Comparison of ENCODE assay signal across 8 cellular contexts in genomic region chr3:185822221-185822956, GRCh38. TPM values are rescaled to one million over a fixed set of nuclear protein-coding genes. Genes with fewer than 3 reads are reported as not detected.
DNase-seq lines count a peak whose midpoint lies in the region; ATAC-seq and TF ChIP-seq lines count a peak whose summit lies in the region.

No MANE protein-coding gene starts in this region.

- ATAC-seq in WTC11 (no peak), HG02588 (IDR thresholded peaks at IDR 0.05; ENCODE audit: unreplicated experiment) (no peak)

- intact Hi-C loops in activated naive CD4-positive, alpha-beta T cell treated with anti-CD3 and anti-CD28 coated beads for 36 hours (cut with micrococcal nuclease) = loop anchor here (5.0 kb wide), 2 partner anchors 110 to 1005 kb away; no protein-coding TSS in a partner anchor

- TF ChIP-seq CTCF in WTC11 (IDR thresholded peaks at IDR 0.05) = no peak
- TF ChIP-seq CTCF in GM20000 (IDR thresholded peaks at IDR 0.05; ENCODE audit: extremely low read depth, missing control alignments) = no peak

- H3K9ac ChIP-seq in subcutaneous abdominal adipose tissue (ENCODE audit: low read length in 5 of 5) = peak overlapping the region in 3 of 5 donors; percentile 30 to 75 (median 74)

- no peaks in the 10 kb centered on the region for H3K9me3 ChIP-seq in subcutaneous abdominal adipose tissue (ENCODE audit: control insufficient read depth in 5 of 5, low read length in 5 of 5)

- peak overlapping the region; percentile 86 for H3K4me3 Mint-ChIP-seq in WTC11
- no peak overlapping the region for H3K4me3 Mint-ChIP-seq in activated naive CD4-positive, alpha-beta T cell treated with anti-CD3 and anti-CD28 coated beads for 36 hours

- H3K27me3 Mint-ChIP-seq in WTC11 (ENCODE audit: low read depth) = peaks cover 9% of the 10 kb centered on the region
- peaks cover 58% of the 10 kb centered on the region for H3K27me3 Mint-ChIP-seq in activated naive CD4-positive, alpha-beta T cell treated with anti-CD3 and anti-CD28 coated beads for 36 hours (ENCODE audit: low read depth)

- peaks cover 0 to 30% (median 20%) of the 10 kb centered on the region in 5 donors for H3K4me1 ChIP-seq in subcutaneous abdominal adipose tissue (ENCODE audit: control insufficient read depth in 5 of 5, insufficient read depth in 5 of 5, low read length in 5 of 5)

- peaks cover 0 to 18% (median 2%) of the 10 kb centered on the region in 5 donors for H3K27me3 ChIP-seq in subcutaneous abdominal adipose tissue (ENCODE audit: control insufficient read depth in 5 of 5, insufficient read depth in 4 of 5, low read length in 5 of 5)

- DNase-seq in NCI-H82 (lab: John Stamatoyannopoulos, UW) (peak; percentile 44), NCI-H82 treated with DMSO at 0.1 percent for 48 hours (lab: John Stamatoyannopoulos, UW; ENCODE audit: unreplicated experiment) (no peak), WTC11 (ENCODE audit: low spot score) (no peak), GM20000 (ENCODE audit: low spot score) (no peak)
- DNase-seq in activated naive CD4-positive, alpha-beta T cell treated with anti-CD3 and anti-CD28 coated beads for 36 hours = no peak

- peaks cover 9% of the 10 kb centered on the region for H3K36me3 Mint-ChIP-seq in WTC11
- H3K36me3 Mint-ChIP-seq in activated naive CD4-positive, alpha-beta T cell treated with anti-CD3 and anti-CD28 coated beads for 36 hours (ENCODE audit: low read depth) = no peaks in the 10 kb centered on the region

- POLR2A ChIA-PET in WTC11 (lab: Charles Lee) = interaction anchor here (0.6 to 1.5 kb wide), 6 partner anchors 9 to 704 kb away, joined by 3 to 13 read pairs (median 4); partner anchors contain the start of gene TRA2B

- H3K9me3 Mint-ChIP-seq in WTC11 = peaks cover 7% of the 10 kb centered on the region
- no peaks in the 10 kb centered on the region for H3K9me3 Mint-ChIP-seq in activated naive CD4-positive, alpha-beta T cell treated with anti-CD3 and anti-CD28 coated beads for 36 hours

- CTCF ChIA-PET in WTC11 (lab: Charles Lee) = interaction anchor here (1.1 to 3.7 kb wide), 7 partner anchors 14 to 162 kb away, joined by 3 to 27 read pairs (median 4); no protein-coding TSS in a partner anchor
- CTCF ChIA-PET in activated naive CD4-positive, alpha-beta T cell treated with anti-CD3 and anti-CD28 coated beads for 36 hours (lab: Charles Lee) = interaction anchor here (0.6 to 0.7 kb wide), 2 partner anchors 10 to 90 kb away, joined by 4 to 5 read pairs; no protein-coding TSS in a partner anchor

- H3K27ac ChIP-seq in subcutaneous abdominal adipose tissue (ENCODE audit: low read depth, low read length) = peak overlapping the region; percentile 57

- H3K4me3 ChIP-seq in iPS-11a (ENCODE audit: low read depth, low read length) (peak overlapping the region; percentile 85), subcutaneous abdominal adipose tissue (ENCODE audit: low read depth in 1 of 5, low read length in 5 of 5) (peak overlapping the region in 4 of 5 donors; percentile 61 to 85 (median 67))

- H3K36me3 ChIP-seq in subcutaneous abdominal adipose tissue (ENCODE audit: control insufficient read depth in 5 of 5, insufficient read depth in 5 of 5, low read length in 5 of 5) = no peaks in the 10 kb centered on the region

- peaks cover 56% of the 10 kb centered on the region for H3K4me1 Mint-ChIP-seq in WTC11
- H3K4me1 Mint-ChIP-seq in activated naive CD4-positive, alpha-beta T cell treated with anti-CD3 and anti-CD28 coated beads for 36 hours (ENCODE audit: low read depth) = peaks cover 3% of the 10 kb centered on the region

- peak overlapping the region; percentile 93 for H3K27ac Mint-ChIP-seq in WTC11
- no peak overlapping the region for H3K27ac Mint-ChIP-seq in activated naive CD4-positive, alpha-beta T cell treated with anti-CD3 and anti-CD28 coated beads for 36 hours

TF ChIP-seq in WTC11, 78 proteins besides CTCF, POLR2A, EP300 and RAD21 (continues in another document):
- no peak for TF ChIP-seq CBFB (CRISPR knock-in tag; IDR thresholded peaks at IDR 0.05; ENCODE audit: low read depth)
- TF ChIP-seq RORB (CRISPR knock-in tag; IDR thresholded peaks at IDR 0.05) = no peak
- no peak for TF ChIP-seq CDX4 (CRISPR knock-in tag; IDR thresholded peaks at IDR 0.05; ENCODE audit: borderline replicate concordance)
- TF ChIP-seq, protein P1, sequence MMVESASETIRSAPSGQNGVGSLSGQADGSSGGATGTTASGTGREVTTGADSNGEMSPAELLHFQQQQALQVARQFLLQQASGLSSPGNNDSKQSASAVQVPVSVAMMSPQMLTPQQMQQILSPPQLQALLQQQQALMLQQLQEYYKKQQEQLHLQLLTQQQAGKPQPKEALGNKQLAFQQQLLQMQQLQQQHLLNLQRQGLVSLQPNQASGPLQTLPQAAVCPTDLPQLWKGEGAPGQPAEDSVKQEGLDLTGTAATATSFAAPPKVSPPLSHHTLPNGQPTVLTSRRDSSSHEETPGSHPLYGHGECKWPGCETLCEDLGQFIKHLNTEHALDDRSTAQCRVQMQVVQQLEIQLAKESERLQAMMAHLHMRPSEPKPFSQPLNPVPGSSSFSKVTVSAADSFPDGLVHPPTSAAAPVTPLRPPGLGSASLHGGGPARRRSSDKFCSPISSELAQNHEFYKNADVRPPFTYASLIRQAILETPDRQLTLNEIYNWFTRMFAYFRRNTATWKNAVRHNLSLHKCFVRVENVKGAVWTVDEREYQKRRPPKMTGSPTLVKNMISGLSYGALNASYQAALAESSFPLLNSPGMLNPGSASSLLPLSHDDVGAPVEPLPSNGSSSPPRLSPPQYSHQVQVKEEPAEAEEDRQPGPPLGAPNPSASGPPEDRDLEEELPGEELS (CRISPR knock-in tag; IDR thresholded peaks at IDR 0.05) = no peak
- no peak for TF ChIP-seq SMAD3 (CRISPR knock-in tag; IDR thresholded peaks at IDR 0.05; ENCODE audit: borderline replicate concordance)
- TF ChIP-seq, protein P2, sequence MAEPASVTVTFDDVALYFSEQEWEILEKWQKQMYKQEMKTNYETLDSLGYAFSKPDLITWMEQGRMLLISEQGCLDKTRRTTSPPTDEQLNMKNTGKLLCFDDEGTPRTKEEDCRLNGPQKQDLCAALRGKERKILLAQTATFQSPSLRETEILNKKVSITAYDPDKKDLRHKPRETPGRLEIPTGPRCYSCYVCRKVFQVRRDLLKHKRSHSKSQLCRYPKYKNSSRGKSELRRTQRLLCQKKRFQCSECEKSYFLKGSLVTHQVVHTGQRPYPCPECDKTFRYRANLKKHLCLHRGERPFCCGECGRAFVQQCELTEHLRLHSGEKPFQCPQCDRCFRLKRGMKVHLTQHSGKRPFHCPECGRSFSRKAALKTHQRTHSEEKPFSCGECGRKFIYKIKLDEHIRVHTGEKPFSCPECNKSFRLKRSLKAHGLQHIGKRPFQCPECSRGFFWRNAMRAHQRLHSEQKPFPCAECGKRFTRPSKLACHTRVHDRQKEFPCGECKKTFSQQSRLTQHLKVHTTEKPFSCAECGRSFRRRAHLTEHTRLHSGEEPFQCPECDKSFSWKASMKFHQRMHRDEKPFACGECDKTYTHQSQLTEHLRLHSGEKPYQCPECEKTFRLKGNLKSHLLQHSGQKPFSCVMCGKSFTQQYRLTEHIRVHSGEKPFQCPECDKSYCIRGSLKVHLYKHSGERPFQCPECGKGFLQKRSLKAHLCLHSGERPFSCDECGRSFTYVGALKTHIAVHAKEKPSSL (CRISPR knock-in tag; conservative IDR thresholded peaks at IDR 0.05) = no peak
- TF ChIP-seq GTF2I (CRISPR knock-in tag; conservative IDR thresholded peaks at IDR 0.05) = no peak
- TF ChIP-seq, protein P3, sequence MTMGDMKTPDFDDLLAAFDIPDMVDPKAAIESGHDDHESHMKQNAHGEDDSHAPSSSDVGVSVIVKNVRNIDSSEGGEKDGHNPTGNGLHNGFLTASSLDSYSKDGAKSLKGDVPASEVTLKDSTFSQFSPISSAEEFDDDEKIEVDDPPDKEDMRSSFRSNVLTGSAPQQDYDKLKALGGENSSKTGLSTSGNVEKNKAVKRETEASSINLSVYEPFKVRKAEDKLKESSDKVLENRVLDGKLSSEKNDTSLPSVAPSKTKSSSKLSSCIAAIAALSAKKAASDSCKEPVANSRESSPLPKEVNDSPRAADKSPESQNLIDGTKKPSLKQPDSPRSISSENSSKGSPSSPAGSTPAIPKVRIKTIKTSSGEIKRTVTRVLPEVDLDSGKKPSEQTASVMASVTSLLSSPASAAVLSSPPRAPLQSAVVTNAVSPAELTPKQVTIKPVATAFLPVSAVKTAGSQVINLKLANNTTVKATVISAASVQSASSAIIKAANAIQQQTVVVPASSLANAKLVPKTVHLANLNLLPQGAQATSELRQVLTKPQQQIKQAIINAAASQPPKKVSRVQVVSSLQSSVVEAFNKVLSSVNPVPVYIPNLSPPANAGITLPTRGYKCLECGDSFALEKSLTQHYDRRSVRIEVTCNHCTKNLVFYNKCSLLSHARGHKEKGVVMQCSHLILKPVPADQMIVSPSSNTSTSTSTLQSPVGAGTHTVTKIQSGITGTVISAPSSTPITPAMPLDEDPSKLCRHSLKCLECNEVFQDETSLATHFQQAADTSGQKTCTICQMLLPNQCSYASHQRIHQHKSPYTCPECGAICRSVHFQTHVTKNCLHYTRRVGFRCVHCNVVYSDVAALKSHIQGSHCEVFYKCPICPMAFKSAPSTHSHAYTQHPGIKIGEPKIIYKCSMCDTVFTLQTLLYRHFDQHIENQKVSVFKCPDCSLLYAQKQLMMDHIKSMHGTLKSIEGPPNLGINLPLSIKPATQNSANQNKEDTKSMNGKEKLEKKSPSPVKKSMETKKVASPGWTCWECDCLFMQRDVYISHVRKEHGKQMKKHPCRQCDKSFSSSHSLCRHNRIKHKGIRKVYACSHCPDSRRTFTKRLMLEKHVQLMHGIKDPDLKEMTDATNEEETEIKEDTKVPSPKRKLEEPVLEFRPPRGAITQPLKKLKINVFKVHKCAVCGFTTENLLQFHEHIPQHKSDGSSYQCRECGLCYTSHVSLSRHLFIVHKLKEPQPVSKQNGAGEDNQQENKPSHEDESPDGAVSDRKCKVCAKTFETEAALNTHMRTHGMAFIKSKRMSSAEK (CRISPR knock-in tag; IDR thresholded peaks at IDR 0.05; ENCODE audit: borderline replicate concordance) = no peak
- no peak for TF ChIP-seq NFATC4 (CRISPR knock-in tag; IDR thresholded peaks at IDR 0.05)
- TF ChIP-seq ZNF396 (CRISPR knock-in tag; IDR thresholded peaks at IDR 0.05; ENCODE audit: borderline replicate concordance) = no peak

RNA-seq across cellular contexts. Expression of gene IGF2BP2, which starts 2.5 kb away (rescaled TPM):
- total RNA-seq in WTC11 (2021) = 133 to 157 TPM (median 150 TPM) in 3 replicates
- under 1 TPM; 0.43 to 0.44 TPM for total RNA-seq in activated naive CD4-positive, alpha-beta T cell treated with anti-CD3 and anti-CD28 coated beads for 36 hours

Comparison
In these comparisons a context has a peak if more than half of its experiments do, and no peak if none do; other contexts are left out.
1. RNA of gene IGF2BP2, which starts 2.5 kb away (total RNA-seq): 133 to 157 TPM in WTC11; 0.43 to 0.44 TPM in activated naive CD4-positive, alpha-beta T cell treated with anti-CD3 and anti-CD28 coated beads for 36 hours; every median in the first group is over 10 times any median in the second.